ENCODE assay signal across 21 cellular contexts in genomic region chr3:187169231-187169960, GRCh38. TPM values are rescaled to one million over a fixed set of nuclear protein-coding genes. Genes with fewer than 3 reads are reported as not detected.
"Had no signal": no experiment of that assay in that cellular context is flagged by ENCODE, and none has a peak within 500 bp of the region (broad histone marks: within the 10 kb centered on the region; RNA-seq: fewer than 3 reads in every experiment).

No MANE protein-coding gene starts in this region.

- H3K27ac ChIP-seq: gastrocnemius medialis, parathyroid adenoma, transverse colon had no signal

- H3K4me3 Mint-ChIP-seq: activated CD4-positive, alpha-beta memory T cell treated with anti-CD3 and anti-CD28 coated beads for 36 hours; activated CD4-positive, alpha-beta T cell treated with anti-CD3 and anti-CD28 coated beads for 36 hours; activated CD8-positive, alpha-beta memory T cell treated with anti-CD3 and anti-CD28 coated beads, Interleukin-2, amount 10 ng/mL, durations not matched to agents 7 days and 5 days; naive B cell; T-helper 1 cell treated with Interleukin-12 subunit alpha and Interleukin-12 subunit beta and Interleukin-4 antibody, amounts not matched to agents 30 μg/mL and 1 μg/mL, for 36 hours had no signal

- H2AFZ ChIP-seq: parathyroid adenoma had no signal

- H3K27ac Mint-ChIP-seq: activated CD4-positive, alpha-beta memory T cell treated with anti-CD3 and anti-CD28 coated beads for 36 hours; activated CD4-positive, alpha-beta T cell treated with anti-CD3 and anti-CD28 coated beads for 36 hours; activated CD8-positive, alpha-beta memory T cell treated with anti-CD3 and anti-CD28 coated beads, Interleukin-2, amount 10 ng/mL, durations not matched to agents 7 days and 5 days; T-helper 1 cell treated with Interleukin-12 subunit alpha and Interleukin-12 subunit beta and Interleukin-4 antibody, amounts not matched to agents 30 μg/mL and 1 μg/mL, for 36 hours had no signal

- H3K27me3 Mint-ChIP-seq: activated CD4-positive, alpha-beta memory T cell treated with anti-CD3 and anti-CD28 coated beads for 36 hours; activated CD4-positive, alpha-beta T cell treated with anti-CD3 and anti-CD28 coated beads for 36 hours had no signal

- H3K4me1 Mint-ChIP-seq: naive B cell had no signal

- H3K79me2 ChIP-seq: parathyroid adenoma had no signal

- H3K27me3 ChIP-seq: gastrocnemius medialis, heart right ventricle, transverse colon had no signal

- H3K4me1 ChIP-seq: parathyroid adenoma had no signal

- H3K9ac ChIP-seq: parathyroid adenoma had no signal

- H3K4me3 ChIP-seq: gastrocnemius medialis, heart right ventricle, transverse colon had no signal

- H3K36me3 ChIP-seq: gastrocnemius medialis, heart right ventricle, transverse colon had no signal

- H3K9me3 ChIP-seq: gastrocnemius medialis, heart right ventricle, transverse colon had no signal

- DNase-seq: activated CD4-positive, alpha-beta memory T cell treated with anti-CD3 and anti-CD28 coated beads for 36 hours; activated CD4-positive, alpha-beta T cell treated with anti-CD3 and anti-CD28 coated beads for 36 hours; activated CD8-positive, alpha-beta memory T cell treated with anti-CD3 and anti-CD28 coated beads, Interleukin-2, amount 10 ng/mL, durations not matched to agents 7 days and 5 days; activated naive CD4-positive, alpha-beta T cell treated with anti-CD3 and anti-CD28 coated beads, Interleukin-2, amount 50 U/mL, for 16 hours; activated T-cell treated with anti-CD3 and anti-CD28 coated beads, Interleukin-2, amount 50 U/mL, for 1 hour; cortex of kidney; effector CD8-positive, alpha-beta T cell; gastrocnemius medialis; heart right ventricle; left colon; naive B cell; stimulated activated CD4-positive, alpha-beta T cell treated with anti-CD3 and anti-CD28 coated beads, Interleukin-2, amount 100 ng/mL, for 48 hours; substantia nigra; transverse colon had no signal

- H3K36me3 Mint-ChIP-seq: activated CD4-positive, alpha-beta memory T cell treated with anti-CD3 and anti-CD28 coated beads for 36 hours; activated CD8-positive, alpha-beta memory T cell treated with anti-CD3 and anti-CD28 coated beads, Interleukin-2, amount 10 ng/mL, durations not matched to agents 7 days and 5 days; naive B cell had no signal

- ATAC-seq: activated CD8-positive, alpha-beta memory T cell treated with anti-CD3 and anti-CD28 coated beads, Interleukin-2, amount 10 ng/mL, durations not matched to agents 7 days and 5 days; gastrocnemius medialis; heart right ventricle; left colon had no signal

- H3K9me3 Mint-ChIP-seq: activated CD4-positive, alpha-beta memory T cell treated with anti-CD3 and anti-CD28 coated beads for 36 hours; naive B cell; T-helper 1 cell treated with Interleukin-12 subunit alpha and Interleukin-12 subunit beta and Interleukin-4 antibody, amounts not matched to agents 30 μg/mL and 1 μg/mL, for 36 hours had no signal

RNA-seq across cellular contexts. Expression of gene RTP1, which starts 27.9 kb away (rescaled TPM):
- total RNA-seq: activated CD4-positive, alpha-beta memory T cell treated with anti-CD3 and anti-CD28 coated beads for 36 hours; activated CD4-positive, alpha-beta T cell treated with anti-CD3 and anti-CD28 coated beads for 36 hours; activated CD8-positive, alpha-beta memory T cell treated with anti-CD3 and anti-CD28 coated beads, Interleukin-2, amount 10 ng/mL, durations not matched to agents 7 days and 5 days; endothelial cell of umbilical vein; gastrocnemius medialis; left colon; lung microvascular endothelial cell; mononuclear cell; transverse colon had no signal
- polyA plus RNA-seq: adipose tissue, endothelial cell of umbilical vein, fibroblast of lung, heart right ventricle had no signal
